25 cellular contexts compared by ENCODE assay signal in genomic region chr20:32612831-32613595, GRCh38. TPM values are rescaled to one million over a fixed set of nuclear protein-coding genes. Genes with fewer than 3 reads are reported as not detected.
A peak's percentile ranks its signal among the peaks of the same experiment; 100 is the strongest.
DNase-seq lines count a peak whose midpoint lies in the region; ATAC-seq, FAIRE-seq and TF ChIP-seq lines count a peak whose summit lies in the region.
"Had no signal": no experiment of that assay in that cellular context is flagged by ENCODE, and none has a peak within 500 bp of the region (broad histone marks: within the 10 kb centered on the region; RNA-seq: fewer than 3 reads in every experiment).

No MANE protein-coding gene starts in this region.

- H3K36me3 Mint-ChIP-seq in activated naive CD4-positive, alpha-beta T cell treated with anti-CD3 and anti-CD28 coated beads, Interleukin-2, amount 50 U/mL, for 24 hours: no peaks in the 10 kb centered on the region
- no peaks in the 10 kb centered on the region for H3K36me3 Mint-ChIP-seq in activated naive CD4-positive, alpha-beta T cell treated with anti-CD3 and anti-CD28 coated beads, Interleukin-2, amount 50 U/mL, for 72 hours
- H3K36me3 Mint-ChIP-seq in glutamatergic neuron (ENCODE audit: unreplicated experiment): peaks cover 8% of the 10 kb centered on the region
- H3K36me3 Mint-ChIP-seq: CD4-positive, CD25-positive, alpha-beta regulatory T cell; CD8-positive, alpha-beta memory T cell had no signal

- H3K23ac ChIP-seq in neuronal stem cell (ENCODE audit: low read depth, low read length, poor library complexity): no peak overlapping the region

- no peaks in the 10 kb centered on the region for H3K27me3 Mint-ChIP-seq in activated naive CD4-positive, alpha-beta T cell treated with anti-CD3 and anti-CD28 coated beads, Interleukin-2, amount 50 U/mL, for 24 hours
- H3K27me3 Mint-ChIP-seq in glutamatergic neuron (ENCODE audit: unreplicated experiment): peaks cover 27% of the 10 kb centered on the region

- H3K27me3 ChIP-seq in neuronal stem cell (ENCODE audit: control insufficient read depth in 3 of 3, insufficient read depth in 3 of 3, low read depth in 1 of 3, low read length in 3 of 3): peaks cover 0 to 26% (median 0%) of the 10 kb centered on the region in 3 experiments
- no peaks in the 10 kb centered on the region for H3K27me3 ChIP-seq in upper lobe of left lung
- H3K27me3 ChIP-seq: BE2C had no signal

- DNase-seq in activated naive CD4-positive, alpha-beta T cell treated with anti-CD3 and anti-CD28 coated beads, Interleukin-2, amount 50 U/mL, for 72 hours (ENCODE audit: low spot score in 2 of 2): no peak
- DNase-seq in HTR-8/SVneo (ENCODE audit: insufficient read length, low spot score) (no peak), glutamatergic neuron (no peak), neuronal stem cell (ENCODE audit: low spot score) (no peak), upper lobe of left lung (no peak)
- DNase-seq: ACHN; BE2C; C1 segment of cervical spinal cord; CD4-positive, CD25-positive, alpha-beta regulatory T cell; CD8-positive, alpha-beta memory T cell; COR-L47; DMS 273 treated with DMSO at 0.1 percent for 48 hours; DMS53; DND-41; EL; H7; IMR-90; KBM-7 had no signal

- no peaks in the 10 kb centered on the region for H3K9me3 Mint-ChIP-seq in activated naive CD4-positive, alpha-beta T cell treated with anti-CD3 and anti-CD28 coated beads, Interleukin-2, amount 50 U/mL, for 24 hours
- peaks cover 0 to 9% of the 10 kb centered on the region in 2 donors for H3K9me3 Mint-ChIP-seq in activated naive CD4-positive, alpha-beta T cell treated with anti-CD3 and anti-CD28 coated beads, Interleukin-2, amount 50 U/mL, for 72 hours
- H3K9me3 Mint-ChIP-seq in glutamatergic neuron (ENCODE audit: unreplicated experiment): peaks cover 14% of the 10 kb centered on the region
- H3K9me3 Mint-ChIP-seq: CD8-positive, alpha-beta memory T cell; GM23338 had no signal

- no peak for TF ChIP-seq POLR2A in upper lobe of left lung (IDR thresholded peaks at IDR 0.05)

- H3K27ac ChIP-seq in neuronal stem cell (replicated peaks; ENCODE audit: low read length): no peak overlapping the region
- H3K27ac ChIP-seq in upper lobe of left lung: no peak overlapping the region

- peak overlapping the region; percentile 71 for H3K27ac Mint-ChIP-seq in activated naive CD4-positive, alpha-beta T cell treated with anti-CD3 and anti-CD28 coated beads, Interleukin-2, amount 50 U/mL, for 24 hours
- peak overlapping the region in 1 of 2 donors; percentile 44 for H3K27ac Mint-ChIP-seq in activated naive CD4-positive, alpha-beta T cell treated with anti-CD3 and anti-CD28 coated beads, Interleukin-2, amount 50 U/mL, for 72 hours
- no peak overlapping the region for H3K27ac Mint-ChIP-seq in glutamatergic neuron (ENCODE audit: unreplicated experiment)
- H3K27ac Mint-ChIP-seq: GM23338 had no signal

- no peak overlapping the region for H3K14ac ChIP-seq in neuronal stem cell (ENCODE audit: low read length)

- no peak overlapping the region for H3K4ac ChIP-seq in neuronal stem cell (ENCODE audit: low read length)

- peaks cover 12% of the 10 kb centered on the region for H3K4me1 Mint-ChIP-seq in activated naive CD4-positive, alpha-beta T cell treated with anti-CD3 and anti-CD28 coated beads, Interleukin-2, amount 50 U/mL, for 24 hours
- peaks cover 28% of the 10 kb centered on the region for H3K4me1 Mint-ChIP-seq in glutamatergic neuron (ENCODE audit: low read depth, unreplicated experiment)

- no peak for TF ChIP-seq EP300 in upper lobe of left lung (IDR thresholded peaks at IDR 0.05)

- no peaks in the 10 kb centered on the region for H3K79me1 ChIP-seq in neuronal stem cell (ENCODE audit: low read depth, low read length)

- no peak overlapping the region for H2AFZ ChIP-seq in neuronal stem cell (ENCODE audit: low read length)
- H2AFZ ChIP-seq: GM23338 had no signal

- no peak overlapping the region for H2BK120ac ChIP-seq in neuronal stem cell (ENCODE audit: low read depth, low read length)

- H3K9me3 ChIP-seq in neuronal stem cell (replicated peaks in 1 of 2; ENCODE audit: control insufficient read depth in 2 of 2, insufficient read depth in 1 of 2, low read depth in 1 of 2, low read length in 2 of 2): no peaks in the 10 kb centered on the region
- H3K9me3 ChIP-seq in upper lobe of left lung: no peaks in the 10 kb centered on the region
- H3K9me3 ChIP-seq: BE2C had no signal

- H2BK12ac ChIP-seq in neuronal stem cell (ENCODE audit: low read length): no peak overlapping the region

- H3K36me3 ChIP-seq in neuronal stem cell (replicated peaks in 1 of 2; ENCODE audit: control insufficient read depth in 2 of 2, insufficient read depth in 2 of 2, low read length in 2 of 2) (no peaks in the 10 kb centered on the region), upper lobe of left lung (no peaks in the 10 kb centered on the region)
- H3K36me3 ChIP-seq: BE2C had no signal

- no peak overlapping the region for H3K4me3 ChIP-seq in neuronal stem cell (ENCODE audit: low read length in 2 of 2)
- no peak overlapping the region for H3K4me3 ChIP-seq in upper lobe of left lung
- H3K4me3 ChIP-seq: GM23338 had no signal

- no peak overlapping the region for H3K9ac ChIP-seq in neuronal stem cell (ENCODE audit: low read depth, low read length, poor library complexity)

- H3K4me1 ChIP-seq in neuronal stem cell (ENCODE audit: control insufficient read depth in 2 of 2, insufficient read depth in 1 of 2, low read depth in 1 of 2, low read length in 2 of 2) (peaks cover 0 to 20% of the 10 kb centered on the region in 2 donors), upper lobe of left lung (no peaks in the 10 kb centered on the region)
- H3K4me1 ChIP-seq: BE2C had no signal

- FAIRE-seq in HTR-8/SVneo (lab: Jason Lieb, UNC): peak; percentile 9
- FAIRE-seq: A204.1, G401.6, GM12891 had no signal

- peak overlapping the region; percentile 8 for H3K18ac ChIP-seq in neuronal stem cell (ENCODE audit: low read length)

- no peak overlapping the region for H2AK5ac ChIP-seq in neuronal stem cell (ENCODE audit: low read depth, low read length)

- no peak overlapping the region for H2BK5ac ChIP-seq in neuronal stem cell (ENCODE audit: low read length)

- no peak overlapping the region for H2BK15ac ChIP-seq in neuronal stem cell (ENCODE audit: low read length)

- no peak overlapping the region for H4K91ac ChIP-seq in neuronal stem cell (ENCODE audit: low read depth, low read length, poor library complexity)

- no peak overlapping the region for H3K4me2 ChIP-seq in neuronal stem cell (ENCODE audit: insufficient read depth, low read length, poor library complexity, severe bottlenecking)
- H3K4me2 ChIP-seq: GM23338 had no signal

- H3K4me3 Mint-ChIP-seq in activated naive CD4-positive, alpha-beta T cell treated with anti-CD3 and anti-CD28 coated beads, Interleukin-2, amount 50 U/mL, for 24 hours: no peak overlapping the region
- H3K4me3 Mint-ChIP-seq in glutamatergic neuron (ENCODE audit: unreplicated experiment): peak overlapping the region; percentile 7
- H3K4me3 Mint-ChIP-seq: CD8-positive, alpha-beta memory T cell; GM23338 had no signal

- TF ChIP-seq CTCF in glutamatergic neuron (IDR thresholded peaks at IDR 0.05; ENCODE audit: partially characterized antibody, unreplicated experiment) (no peak), upper lobe of left lung (IDR thresholded peaks at IDR 0.05) (no peak)

- no peak for ATAC-seq in activated naive CD4-positive, alpha-beta T cell treated with anti-CD3 and anti-CD28 coated beads, Interleukin-2, amount 50 U/mL, for 72 hours
- ATAC-seq in upper lobe of left lung (ENCODE audit: low FRiP score in 2 of 2) (no peak), GM21447 (IDR thresholded peaks at IDR 0.05; ENCODE audit: unreplicated experiment) (no peak)
- ATAC-seq: GM23338, HCT116 had no signal

- no peak overlapping the region for H4K8ac ChIP-seq in neuronal stem cell (ENCODE audit: low read depth, low read length)

RNA-seq across cellular contexts. Expression of gene NOL4L, which starts 27.9 kb away (rescaled TPM):
- total RNA-seq in activated naive CD4-positive, alpha-beta T cell treated with anti-CD3 and anti-CD28 coated beads, Interleukin-2, amount 50 U/mL, for 72 hours: 10 to 100 TPM; 21.2 to 30.7 TPM
- 106 TPM for total RNA-seq in glutamatergic neuron (ENCODE audit: unreplicated experiment)
- polyA plus RNA-seq in neuronal stem cell (2013, experiment 1 of 2): 27.2 TPM
- polyA plus RNA-seq in neuronal stem cell (2013, experiment 2 of 2): 27.3 TPM
- 10 to 100 TPM; 13.4 to 40.2 (median 19.0) TPM for total RNA-seq in upper lobe of left lung
